ENCODE assay signal across 1 cellular context in the genomic region with DNA sequence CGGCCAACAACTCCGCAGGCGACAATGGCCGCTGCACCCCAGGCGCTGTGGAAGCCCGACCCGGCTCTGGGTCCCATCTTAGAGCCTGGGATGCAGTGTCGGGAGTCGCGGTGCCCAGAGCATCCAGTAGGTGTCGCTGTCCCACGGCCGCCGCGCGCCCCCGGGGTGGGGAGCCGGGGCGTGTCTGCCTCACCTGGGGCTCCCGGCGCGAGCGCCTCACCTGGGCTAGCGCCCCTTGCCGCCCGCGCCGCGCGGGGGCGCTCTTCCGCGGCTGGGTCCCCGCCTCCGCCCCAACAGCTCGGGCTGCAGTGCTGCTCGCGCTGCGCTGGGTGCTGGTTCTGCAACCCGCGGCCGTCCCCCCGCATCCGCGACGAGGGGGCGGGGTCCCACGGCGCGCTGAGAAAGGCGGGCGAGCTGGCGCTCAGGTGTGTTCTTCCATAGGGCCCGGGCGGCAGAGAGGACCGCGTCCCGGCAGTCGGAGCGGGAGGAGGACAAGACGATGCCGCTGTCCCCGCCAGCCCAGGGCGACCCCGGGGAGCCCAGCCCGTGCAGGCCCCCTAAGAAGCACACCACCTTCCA.
TF ChIP-seq lines count a peak whose summit lies in the region.

CRYBG1 (plus strand) TSS at position 308 of the 579 bp plus-strand sequence; CDS start at position 500, 192 bp downstream.

TF ChIP-seq in HepG2, 621 proteins besides CTCF, POLR2A, EP300 and RAD21 (continued from another document and continues in another):
- TF ChIP-seq HOXA3 (CRISPR knock-in tag; IDR thresholded peaks at IDR 0.05): peak; percentile 45; the same call in 1 of the 2 replicates
- TF ChIP-seq HOMEZ (CRISPR knock-in tag; IDR thresholded peaks at IDR 0.05; ENCODE audit: low read depth): no peak
- no peak for TF ChIP-seq MEF2D (CRISPR knock-in tag; IDR thresholded peaks at IDR 0.05)
- TF ChIP-seq ZNF124 (CRISPR knock-in tag; IDR thresholded peaks at IDR 0.05): no peak
- TF ChIP-seq ZNF101 (CRISPR knock-in tag; IDR thresholded peaks at IDR 0.05; ENCODE audit: borderline replicate concordance, low read depth): no peak
- no peak for TF ChIP-seq ZHX1 (CRISPR knock-in tag; IDR thresholded peaks at IDR 0.05; ENCODE audit: low read depth)
- no peak for TF ChIP-seq SNAI1 (CRISPR knock-in tag; IDR thresholded peaks at IDR 0.05; ENCODE audit: borderline replicate concordance)
- no peak for TF ChIP-seq RARG (CRISPR knock-in tag; IDR thresholded peaks at IDR 0.05; ENCODE audit: low read depth)
- TF ChIP-seq ZNF782 (CRISPR knock-in tag; IDR thresholded peaks at IDR 0.05; ENCODE audit: borderline replicate concordance): no peak
- no peak; the same call in 1 of the 2 replicates for TF ChIP-seq ZNF446 (CRISPR knock-in tag; IDR thresholded peaks at IDR 0.05)
- TF ChIP-seq, protein P1, sequence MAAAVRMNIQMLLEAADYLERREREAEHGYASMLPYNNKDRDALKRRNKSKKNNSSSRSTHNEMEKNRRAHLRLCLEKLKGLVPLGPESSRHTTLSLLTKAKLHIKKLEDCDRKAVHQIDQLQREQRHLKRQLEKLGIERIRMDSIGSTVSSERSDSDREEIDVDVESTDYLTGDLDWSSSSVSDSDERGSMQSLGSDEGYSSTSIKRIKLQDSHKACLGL (CRISPR knock-in tag; IDR thresholded peaks at IDR 0.05): no peak
- no peak for TF ChIP-seq NONO (IDR thresholded peaks at IDR 0.05)
- no peak for TF ChIP-seq NONO (CRISPR knock-in tag; conservative IDR thresholded peaks at IDR 0.05)
- no peak for TF ChIP-seq ARNTL (CRISPR knock-in tag; IDR thresholded peaks at IDR 0.05)
- TF ChIP-seq ZNF616 (CRISPR knock-in tag; IDR thresholded peaks at IDR 0.05; ENCODE audit: low read depth): no peak
- no peak for TF ChIP-seq PBX3 (CRISPR knock-in tag; IDR thresholded peaks at IDR 0.05; ENCODE audit: borderline replicate concordance)
- TF ChIP-seq MYNN (CRISPR knock-in tag; IDR thresholded peaks at IDR 0.05; ENCODE audit: low read depth): no peak
- TF ChIP-seq ZFX (CRISPR knock-in tag; IDR thresholded peaks at IDR 0.05; ENCODE audit: low read depth): peak; percentile 15; the same call in 1 of the 2 replicates
- no peak for TF ChIP-seq DR1 (CRISPR knock-in tag; IDR thresholded peaks at IDR 0.05)
- TF ChIP-seq ZNF264 (CRISPR knock-in tag; IDR thresholded peaks at IDR 0.05): no peak
- peak; percentile 49 for TF ChIP-seq STAG1 (CRISPR knock-in tag; IDR thresholded peaks at IDR 0.05)
- no peak for TF ChIP-seq PAWR (CRISPR knock-in tag; IDR thresholded peaks at IDR 0.05; ENCODE audit: borderline replicate concordance)
- no peak for TF ChIP-seq GPBP1L1 (CRISPR knock-in tag; IDR thresholded peaks at IDR 0.05)
- TF ChIP-seq FOSL1 (CRISPR knock-in tag; IDR thresholded peaks at IDR 0.05; ENCODE audit: borderline replicate concordance): no peak
- no peak for TF ChIP-seq ARID5B (CRISPR knock-in tag; IDR thresholded peaks at IDR 0.05)
- TF ChIP-seq ZBTB26 (CRISPR knock-in tag; IDR thresholded peaks at IDR 0.05; ENCODE audit: borderline replicate concordance): no peak
- TF ChIP-seq ZNF143 (CRISPR knock-in tag; IDR thresholded peaks at IDR 0.05): no peak
- no peak for TF ChIP-seq GMEB2 (CRISPR knock-in tag; IDR thresholded peaks at IDR 0.05; ENCODE audit: low read depth)
- TF ChIP-seq SNAPC2 (CRISPR knock-in tag; IDR thresholded peaks at IDR 0.05): no peak
- no peak for TF ChIP-seq GPN1 (CRISPR knock-in tag; IDR thresholded peaks at IDR 0.05; ENCODE audit: borderline replicate concordance)
- TF ChIP-seq, protein P2, sequence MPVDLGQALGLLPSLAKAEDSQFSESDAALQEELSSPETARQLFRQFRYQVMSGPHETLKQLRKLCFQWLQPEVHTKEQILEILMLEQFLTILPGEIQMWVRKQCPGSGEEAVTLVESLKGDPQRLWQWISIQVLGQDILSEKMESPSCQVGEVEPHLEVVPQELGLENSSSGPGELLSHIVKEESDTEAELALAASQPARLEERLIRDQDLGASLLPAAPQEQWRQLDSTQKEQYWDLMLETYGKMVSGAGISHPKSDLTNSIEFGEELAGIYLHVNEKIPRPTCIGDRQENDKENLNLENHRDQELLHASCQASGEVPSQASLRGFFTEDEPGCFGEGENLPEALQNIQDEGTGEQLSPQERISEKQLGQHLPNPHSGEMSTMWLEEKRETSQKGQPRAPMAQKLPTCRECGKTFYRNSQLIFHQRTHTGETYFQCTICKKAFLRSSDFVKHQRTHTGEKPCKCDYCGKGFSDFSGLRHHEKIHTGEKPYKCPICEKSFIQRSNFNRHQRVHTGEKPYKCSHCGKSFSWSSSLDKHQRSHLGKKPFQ (CRISPR knock-in tag; IDR thresholded peaks at IDR 0.05; ENCODE audit: insufficient replicate concordance): no peak
- peak; percentile 65; the same call in 1 of the 2 replicates for TF ChIP-seq MAZ (IDR thresholded peaks at IDR 0.05; ENCODE audit: borderline replicate concordance, low read depth, low read length)
- TF ChIP-seq MAZ (CRISPR knock-in tag; IDR thresholded peaks at IDR 0.05; ENCODE audit: low read depth): peak; percentile 74; the same call in 1 of the 2 replicates
- no peak for TF ChIP-seq GTF2F1 (IDR thresholded peaks at IDR 0.05; ENCODE audit: low read length)
- TF ChIP-seq ZSCAN25 (CRISPR knock-in tag; IDR thresholded peaks at IDR 0.05): no peak
- no peak for TF ChIP-seq ZNF816 (CRISPR knock-in tag; IDR thresholded peaks at IDR 0.05; ENCODE audit: borderline replicate concordance)
- no peak for TF ChIP-seq NCOA2 (CRISPR knock-in tag; IDR thresholded peaks at IDR 0.05)
- no peak for TF ChIP-seq SOX6 (IDR thresholded peaks at IDR 0.05)
- TF ChIP-seq SOX6 (CRISPR knock-in tag; IDR thresholded peaks at IDR 0.05): no peak
- no peak for TF ChIP-seq NR2F1 (CRISPR knock-in tag; IDR thresholded peaks at IDR 0.05)
- no peak for TF ChIP-seq SCMH1 (CRISPR knock-in tag; IDR thresholded peaks at IDR 0.05; ENCODE audit: borderline replicate concordance)
- TF ChIP-seq, protein P3, sequence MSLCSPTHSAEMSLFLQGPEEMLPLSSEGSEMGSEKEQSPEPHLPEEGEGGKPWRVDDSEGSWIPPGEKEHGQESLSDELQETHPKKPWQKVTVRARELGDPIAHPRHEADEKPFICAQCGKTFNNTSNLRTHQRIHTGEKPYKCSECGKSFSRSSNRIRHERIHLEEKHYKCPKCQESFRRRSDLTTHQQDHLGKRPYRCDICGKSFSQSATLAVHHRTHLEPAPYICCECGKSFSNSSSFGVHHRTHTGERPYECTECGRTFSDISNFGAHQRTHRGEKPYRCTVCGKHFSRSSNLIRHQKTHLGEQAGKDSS (CRISPR knock-in tag; IDR thresholded peaks at IDR 0.05; ENCODE audit: borderline replicate concordance, low read depth): no peak
- TF ChIP-seq RFXAP (CRISPR knock-in tag; IDR thresholded peaks at IDR 0.05; ENCODE audit: borderline replicate concordance): no peak
- no peak for TF ChIP-seq ZBTB44 (CRISPR knock-in tag; IDR thresholded peaks at IDR 0.05)
